Comparison of ENCODE assay signal across 15 cellular contexts in genomic region chr17:39564201-39564828, GRCh38. TPM values are rescaled to one million over a fixed set of nuclear protein-coding genes. Genes with fewer than 3 reads are reported as not detected.
A peak's percentile ranks its signal among the peaks of the same experiment; 100 is the strongest.
DNase-seq lines count a peak whose midpoint lies in the region; ATAC-seq lines count a peak whose summit lies in the region.
"Had no signal": no experiment of that assay in that cellular context is flagged by ENCODE, and none has a peak within 500 bp of the region (broad histone marks: within the 10 kb centered on the region; RNA-seq: fewer than 3 reads in every experiment).

No MANE protein-coding gene starts in this region.

- CTCF ChIA-PET in T-cell (lab: Charles Lee): no interaction called here

- no peaks in the 10 kb centered on the region for H3K27me3 ChIP-seq in mesendoderm (ENCODE audit: insufficient read depth, low read length, poor library complexity)

- H2AK5ac ChIP-seq in mesendoderm (ENCODE audit: low read length): no peak overlapping the region

- H3K36me3 ChIP-seq in mesendoderm (ENCODE audit: control insufficient read depth, insufficient read depth, low read length): peaks cover 1% of the 10 kb centered on the region

- H3K4me1 Mint-ChIP-seq in T-cell (no peaks in the 10 kb centered on the region), T-helper 17 cell (peaks cover 2% of the 10 kb centered on the region)
- H3K4me1 Mint-ChIP-seq: activated naive CD4-positive, alpha-beta T cell treated with anti-CD3 and anti-CD28 coated beads, Interleukin-2, amount 10 ng/mL, durations not matched to agents 7 days and 5 days; central memory CD8-positive, alpha-beta T cell had no signal

- H4K5ac ChIP-seq in mesendoderm (ENCODE audit: low read length): no peak overlapping the region

- no peak overlapping the region for H3K4me2 ChIP-seq in mesendoderm (ENCODE audit: low read length)

- no peak overlapping the region for H2BK15ac ChIP-seq in mesendoderm (replicated peaks; ENCODE audit: low read depth)

- no peak overlapping the region for H3K9ac ChIP-seq in mesendoderm (ENCODE audit: low read length)

- no peak overlapping the region for H3K27ac ChIP-seq in mesendoderm (ENCODE audit: low read depth, low read length)

- no peak overlapping the region for H3K4ac ChIP-seq in mesendoderm (ENCODE audit: low read depth, low read length)

- no peak overlapping the region for H2BK5ac ChIP-seq in mesendoderm (ENCODE audit: low read length)

- H3K27ac Mint-ChIP-seq in T-cell (no peak overlapping the region), T-helper 17 cell (no peak overlapping the region)
- H3K27ac Mint-ChIP-seq: activated naive CD4-positive, alpha-beta T cell treated with anti-CD3 and anti-CD28 coated beads, Interleukin-2, amount 10 ng/mL, durations not matched to agents 7 days and 5 days had no signal

- no peak overlapping the region for H3K56ac ChIP-seq in mesendoderm (ENCODE audit: low read length)

- H3K4me3 Mint-ChIP-seq in T-cell (no peak overlapping the region), T-helper 17 cell (no peak overlapping the region)
- H3K4me3 Mint-ChIP-seq: activated naive CD4-positive, alpha-beta T cell treated with anti-CD3 and anti-CD28 coated beads, Interleukin-2, amount 10 ng/mL, durations not matched to agents 7 days and 5 days; central memory CD8-positive, alpha-beta T cell had no signal

- no peaks in the 10 kb centered on the region for H3K79me2 ChIP-seq in mesendoderm (ENCODE audit: control insufficient read depth, insufficient read depth, low read length)

- H3K36me3 Mint-ChIP-seq in T-cell (peaks cover 73% of the 10 kb centered on the region), T-helper 17 cell (ENCODE audit: low read depth) (peaks cover 23% of the 10 kb centered on the region)

- no peak overlapping the region for H2BK120ac ChIP-seq in mesendoderm (ENCODE audit: low read depth, low read length)

- H3K9me3 Mint-ChIP-seq in T-cell: no peaks in the 10 kb centered on the region
- H3K9me3 Mint-ChIP-seq: activated naive CD4-positive, alpha-beta T cell treated with anti-CD3 and anti-CD28 coated beads, Interleukin-2, amount 10 ng/mL, durations not matched to agents 7 days and 5 days; central memory CD8-positive, alpha-beta T cell had no signal

- POLR2A ChIA-PET in T-cell (lab: Charles Lee): no interaction called here

- ATAC-seq in T-cell (replicated peaks in 1 of 4): no peak
- no peak for ATAC-seq in GM19035 (IDR thresholded peaks at IDR 0.05; ENCODE audit: unreplicated experiment)
- no peak for ATAC-seq in GM21825 (IDR thresholded peaks at IDR 0.05; ENCODE audit: unreplicated experiment)
- no peak for ATAC-seq in T-helper 17 cell
- ATAC-seq: esophagus mucosa, mucosa of descending colon had no signal

- no peak overlapping the region for H3K4me3 ChIP-seq in mesendoderm (ENCODE audit: low read length)
- H3K4me3 ChIP-seq: mucosa of descending colon had no signal

- in situ Hi-C loops in SK-MEL-5 (cut with HindIII; ENCODE audit: low pct_unique_long_range_greater_than_20kb, low sequenced_read_pairs): no loop called here

- no CpG with 5 or more reads among the region's 4 CpGs for WGBS in mesendoderm (ENCODE audit: extremely low coverage, insufficient coverage, low lambda C conversion rate)

- H3K79me1 ChIP-seq in mesendoderm (ENCODE audit: low read length): no peaks in the 10 kb centered on the region

- no peak overlapping the region for H3K18ac ChIP-seq in mesendoderm (ENCODE audit: low read length)

- H3K27me3 Mint-ChIP-seq in T-cell (no peaks in the 10 kb centered on the region), T-helper 17 cell (no peaks in the 10 kb centered on the region)
- H3K27me3 Mint-ChIP-seq: activated naive CD4-positive, alpha-beta T cell treated with anti-CD3 and anti-CD28 coated beads, Interleukin-2, amount 10 ng/mL, durations not matched to agents 7 days and 5 days; CD4-positive, CD25-positive, alpha-beta regulatory T cell; central memory CD8-positive, alpha-beta T cell had no signal

- no peaks in the 10 kb centered on the region for H3K4me1 ChIP-seq in mesendoderm (ENCODE audit: control insufficient read depth, low read depth, low read length)

- no peak overlapping the region for H4K8ac ChIP-seq in mesendoderm (ENCODE audit: low read depth, low read length)

- no peaks in the 10 kb centered on the region for H3K9me3 ChIP-seq in T-helper 17 cell (ENCODE audit: control insufficient read depth, low read length, poor library complexity, severe bottlenecking)
- H3K9me3 ChIP-seq: mucosa of descending colon had no signal

- DNase-seq in DMS 273 treated with DMSO at 0.1 percent for 48 hours (lab: John Stamatoyannopoulos, UW): peak; percentile 57
- DNase-seq in NCI-H1105 (lab: John Stamatoyannopoulos, UW): peak; percentile 65
- peak; percentile 22 for DNase-seq in SK-MEL-5 (ENCODE audit: low read depth, low spot score)
- DNase-seq in mesendoderm: peak; percentile 97
- no peak for DNase-seq in T-cell
- no peak for DNase-seq in T-helper 17 cell
- DNase-seq: activated naive CD4-positive, alpha-beta T cell treated with anti-CD3 and anti-CD28 coated beads, Interleukin-2, amount 10 ng/mL, durations not matched to agents 7 days and 5 days; CD4-positive, CD25-positive, alpha-beta regulatory T cell; mucosa of descending colon; NCI-H187 had no signal

- no peak overlapping the region for H3K23ac ChIP-seq in mesendoderm (ENCODE audit: low read length)

RNA-seq across cellular contexts. Expression of gene NEUROD2, which starts 43.4 kb away (rescaled TPM):
- total RNA-seq in SK-MEL-5 (2014; rRNA removed; shearing (Covaris generic)): not detected in 2 replicates
- polyA plus RNA-seq in SK-MEL-5 (2015; cell fraction: cytosol; rRNA removed): not detected in 2 replicates
- polyA plus RNA-seq in SK-MEL-5 (2015; cell fraction: nucleus; rRNA removed): not detected in 2 replicates
- polyA plus RNA-seq in mesendoderm (2013, experiment 1 of 2): 0.01 TPM
- 0.01 TPM for polyA plus RNA-seq in mesendoderm (2013, experiment 2 of 2)
- not detected for total RNA-seq in T-cell
- not detected for total RNA-seq in T-helper 17 cell
- total RNA-seq: CD4-positive, CD25-positive, alpha-beta regulatory T cell; esophagus mucosa; RPMI7951 had no signal
- polyA plus RNA-seq: CD4-positive, CD25-positive, alpha-beta regulatory T cell had no signal

Comparison
In these comparisons a context has a peak if more than half of its experiments do, and no peak if none do; other contexts are left out.
1. DNase-seq: peak in DMS 273 treated with DMSO at 0.1 percent for 48 hours (single experiment), NCI-H1105 (single experiment), SK-MEL-5 (single experiment) and mesendoderm (single experiment); none in T-cell (0 of 34) and T-helper 17 cell (0 of 3).